ENCODE assay signal across 34 cellular contexts in genomic region chr2:175074478-175074877, GRCh38.
"Had no signal": no experiment of that assay in that cellular context is flagged by ENCODE, and none has a peak within 500 bp of the region (broad histone marks: within the 10 kb centered on the region; RNA-seq: fewer than 3 reads in every experiment).

No MANE protein-coding gene starts in this region.

- ATAC-seq: activated CD4-positive, alpha-beta T cell treated with anti-CD3 and anti-CD28 coated beads for 36 hours; activated CD4-positive, CD25-positive, alpha-beta regulatory T cell treated with anti-CD3 and anti-CD28 coated beads, Interleukin-2, amount 50 U/mL, for 24 hours; activated CD8-positive, alpha-beta T cell treated with anti-CD3 and anti-CD28 coated beads, Interleukin-2, amount 10 ng/mL, durations not matched to agents 7 days and 5 days; PC-3 had no signal

- H3K4me1 Mint-ChIP-seq: activated CD4-positive, alpha-beta T cell treated with anti-CD3 and anti-CD28 coated beads for 36 hours; activated CD4-positive, alpha-beta T cell treated with anti-CD3 and anti-CD28 coated beads, Interleukin-2, amount 10 ng/mL, durations not matched to agents 7 days and 5 days; activated naive CD8-positive, alpha-beta T cell treated with anti-CD3 and anti-CD28 coated beads for 36 hours had no signal

- DNase-seq: activated CD4-positive, alpha-beta T cell treated with anti-CD3 and anti-CD28 coated beads for 36 hours; activated CD4-positive, alpha-beta T cell treated with anti-CD3 and anti-CD28 coated beads, Interleukin-2, amount 10 ng/mL, durations not matched to agents 7 days and 5 days; activated CD4-positive, alpha-beta T cell treated with anti-CD3 and anti-CD28 coated beads, Interleukin-2, amount 50 U/mL, for 48 hours; activated CD8-positive, alpha-beta T cell treated with anti-CD3 and anti-CD28 coated beads, Interleukin-2, amount 10 ng/mL, durations not matched to agents 7 days and 5 days; activated naive CD4-positive, alpha-beta T cell treated with anti-CD3 and anti-CD28 coated beads, Interleukin-2, amount 50 U/mL, for 16 hours; activated naive CD8-positive, alpha-beta T cell treated with anti-CD3 and anti-CD28 coated beads for 36 hours; activated T-cell treated with anti-CD3 and anti-CD28 coated beads, Interleukin-2, amount 50 U/mL, for 24 hours; amniotic stem cell; aorta; brain microvascular endothelial cell; central memory CD4-positive, alpha-beta T cell; Karpas-422; KBM-7; MG63; NCI-H1048; NCI-H1105 treated with DMSO at 0.1 percent for 48 hours; NCI-H1436; NCI-H1694; NCI-H1930; NCI-H2171 treated with DMSO at 0.1 percent for 48 hours; NCI-H2227 treated with DMSO at 0.1 percent for 48 hours; NCI-H446; NCI-H510A treated with DMSO at 0.1 percent for 48 hours; NCI-H526 treated with DMSO at 0.1 percent for 48 hours; NK-92 treated with Interleukin-12 subunit alpha and Interleukin-12 subunit beta, amount 100 ng/mL, for 24 hours; PC-3; Peyer's patch; RPMI8226; SHP77 treated with DMSO at 0.1 percent for 48 hours; SK-N-SH had no signal

- H3K27me3 Mint-ChIP-seq: activated CD4-positive, alpha-beta T cell treated with anti-CD3 and anti-CD28 coated beads for 36 hours; activated CD4-positive, alpha-beta T cell treated with anti-CD3 and anti-CD28 coated beads, Interleukin-2, amount 10 ng/mL, durations not matched to agents 7 days and 5 days; activated naive CD8-positive, alpha-beta T cell treated with anti-CD3 and anti-CD28 coated beads for 36 hours; activated T-cell treated with anti-CD3 and anti-CD28 coated beads, Interleukin-2, amount 50 U/mL, for 24 hours had no signal

- H3K27ac Mint-ChIP-seq: activated CD4-positive, alpha-beta T cell treated with anti-CD3 and anti-CD28 coated beads for 36 hours; activated CD4-positive, alpha-beta T cell treated with anti-CD3 and anti-CD28 coated beads, Interleukin-2, amount 10 ng/mL, durations not matched to agents 7 days and 5 days; activated CD8-positive, alpha-beta T cell treated with anti-CD3 and anti-CD28 coated beads, Interleukin-2, amount 10 ng/mL, durations not matched to agents 7 days and 5 days; activated naive CD8-positive, alpha-beta T cell treated with anti-CD3 and anti-CD28 coated beads for 36 hours; activated T-cell treated with anti-CD3 and anti-CD28 coated beads, Interleukin-2, amount 50 U/mL, for 24 hours; T-helper 1 cell treated with Interleukin-12 subunit alpha and Interleukin-12 subunit beta and Interleukin-4 antibody, amounts not matched to agents 30 μg/mL and 1 μg/mL, for 36 hours; T-helper 2 cell treated with Interferon-gamma antibody and Interleukin-4, amounts not matched to agents 5 μg/mL and 100 μg/mL, for 36 hours had no signal

- H3K27ac ChIP-seq: brain microvascular endothelial cell, Peyer's patch, SJSA1 had no signal

- H3K9me3 Mint-ChIP-seq: activated CD4-positive, alpha-beta T cell treated with anti-CD3 and anti-CD28 coated beads, Interleukin-2, amount 10 ng/mL, durations not matched to agents 7 days and 5 days; activated naive CD8-positive, alpha-beta T cell treated with anti-CD3 and anti-CD28 coated beads for 36 hours; activated T-cell treated with anti-CD3 and anti-CD28 coated beads, Interleukin-2, amount 50 U/mL, for 24 hours; T-helper 1 cell treated with Interleukin-12 subunit alpha and Interleukin-12 subunit beta and Interleukin-4 antibody, amounts not matched to agents 30 μg/mL and 1 μg/mL, for 36 hours; T-helper 2 cell treated with Interferon-gamma antibody and Interleukin-4, amounts not matched to agents 5 μg/mL and 100 μg/mL, for 36 hours had no signal

- H3K4me3 Mint-ChIP-seq: activated CD4-positive, alpha-beta T cell treated with anti-CD3 and anti-CD28 coated beads for 36 hours; activated CD4-positive, alpha-beta T cell treated with anti-CD3 and anti-CD28 coated beads, Interleukin-2, amount 10 ng/mL, durations not matched to agents 7 days and 5 days; activated CD8-positive, alpha-beta T cell treated with anti-CD3 and anti-CD28 coated beads, Interleukin-2, amount 10 ng/mL, durations not matched to agents 7 days and 5 days; activated naive CD8-positive, alpha-beta T cell treated with anti-CD3 and anti-CD28 coated beads for 36 hours; activated T-cell treated with anti-CD3 and anti-CD28 coated beads, Interleukin-2, amount 50 U/mL, for 24 hours; T-helper 1 cell treated with Interleukin-12 subunit alpha and Interleukin-12 subunit beta and Interleukin-4 antibody, amounts not matched to agents 30 μg/mL and 1 μg/mL, for 36 hours; T-helper 2 cell treated with Interferon-gamma antibody and Interleukin-4, amounts not matched to agents 5 μg/mL and 100 μg/mL, for 36 hours had no signal
